In the genomic region with DNA sequence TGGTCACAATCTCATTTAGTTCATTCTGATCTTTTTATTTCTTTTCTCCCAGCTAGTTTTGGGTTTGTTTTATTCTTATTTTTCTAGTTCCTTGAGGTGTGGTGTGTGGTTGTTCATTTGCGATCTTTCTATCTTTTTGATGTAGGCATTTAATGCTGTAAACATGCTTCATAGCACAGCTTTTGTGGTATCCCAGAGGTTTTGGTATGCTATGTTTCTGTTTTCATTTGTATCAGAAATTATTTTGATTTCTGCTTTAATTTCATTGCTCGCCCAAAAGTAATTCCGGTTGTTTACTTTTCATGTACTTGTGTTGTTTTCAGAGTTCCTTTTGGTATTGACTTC, we compare ENCODE assay signal across 28 cellular contexts. TPM values are rescaled to one million over a fixed set of nuclear protein-coding genes. Genes with fewer than 3 reads are reported as not detected.
DNase-seq lines count a peak whose midpoint lies in the region; ATAC-seq lines count a peak whose summit lies in the region.
"Had no signal": no experiment of that assay in that cellular context is flagged by ENCODE, and none has a peak within 500 bp of the region (broad histone marks: within the 10 kb centered on the region; RNA-seq: fewer than 3 reads in every experiment).

No MANE protein-coding gene starts in this region.

- H3K27me3 Mint-ChIP-seq in activated T-cell treated with anti-CD3 and anti-CD28 coated beads, Interleukin-2, amount 50 U/mL, for 4 hours (ENCODE audit: low read depth), result no peaks in the 10 kb centered on the region
- no peaks in the 10 kb centered on the region for H3K27me3 Mint-ChIP-seq in activated CD4-positive, alpha-beta memory T cell treated with anti-CD3 and anti-CD28 coated beads for 36 hours
- H3K27me3 Mint-ChIP-seq in central memory CD8-positive, alpha-beta T cell, result no peaks in the 10 kb centered on the region
- no peaks in the 10 kb centered on the region for H3K27me3 Mint-ChIP-seq in stimulated activated memory B cell treated with anti-CD40 and anti-IgM and Interleukin-4, amounts not matched to agents 10 μg/mL and 1 μg/mL and 100 μg/mL, for 72 hours

- peak overlapping the region; percentile 57 for H3K27ac Mint-ChIP-seq in activated CD4-positive, alpha-beta memory T cell treated with anti-CD3 and anti-CD28 coated beads for 36 hours
- peak overlapping the region; percentile 19 for H3K27ac Mint-ChIP-seq in central memory CD8-positive, alpha-beta T cell (ENCODE audit: low read depth)
- H3K27ac Mint-ChIP-seq in stimulated activated memory B cell treated with anti-CD40 and anti-IgM and Interleukin-4, amounts not matched to agents 10 μg/mL and 1 μg/mL and 100 μg/mL, for 72 hours, result peak overlapping the region; percentile 58

- ATAC-seq in activated T-cell treated with anti-CD3 and anti-CD28 coated beads, Interleukin-2, amount 50 U/mL, for 4 hours, result peak in 1 of 2 donors; percentile 34
- ATAC-seq in central memory CD8-positive, alpha-beta T cell (replicated peaks; ENCODE audit: extremely low read depth, poor library complexity, severe bottlenecking), result no peak
- ATAC-seq in stimulated activated memory B cell treated with anti-CD40 and anti-IgM and Interleukin-4, amounts not matched to agents 10 μg/mL and 1 μg/mL and 100 μg/mL, for 72 hours, result no peak

- H3K9me3 Mint-ChIP-seq in activated T-cell treated with anti-CD3 and anti-CD28 coated beads, Interleukin-2, amount 50 U/mL, for 4 hours, result no peaks in the 10 kb centered on the region
- H3K9me3 Mint-ChIP-seq in activated CD4-positive, alpha-beta memory T cell treated with anti-CD3 and anti-CD28 coated beads for 36 hours, result peaks cover 32% of the 10 kb centered on the region
- H3K9me3 Mint-ChIP-seq in central memory CD8-positive, alpha-beta T cell, result no peaks in the 10 kb centered on the region
- H3K9me3 Mint-ChIP-seq in stimulated activated memory B cell treated with anti-CD40 and anti-IgM and Interleukin-4, amounts not matched to agents 10 μg/mL and 1 μg/mL and 100 μg/mL, for 72 hours, result peaks cover 10% of the 10 kb centered on the region

- H3K4me1 Mint-ChIP-seq in activated T-cell treated with anti-CD3 and anti-CD28 coated beads, Interleukin-2, amount 50 U/mL, for 4 hours (ENCODE audit: low read depth), result peaks cover 43% of the 10 kb centered on the region
- peaks cover 49% of the 10 kb centered on the region for H3K4me1 Mint-ChIP-seq in activated CD4-positive, alpha-beta memory T cell treated with anti-CD3 and anti-CD28 coated beads for 36 hours (ENCODE audit: low read depth)
- H3K4me1 Mint-ChIP-seq in central memory CD8-positive, alpha-beta T cell, result peaks cover 48% of the 10 kb centered on the region
- peaks cover 49% of the 10 kb centered on the region for H3K4me1 Mint-ChIP-seq in stimulated activated memory B cell treated with anti-CD40 and anti-IgM and Interleukin-4, amounts not matched to agents 10 μg/mL and 1 μg/mL and 100 μg/mL, for 72 hours

- peaks cover 27% of the 10 kb centered on the region for H3K36me3 Mint-ChIP-seq in activated T-cell treated with anti-CD3 and anti-CD28 coated beads, Interleukin-2, amount 50 U/mL, for 4 hours (ENCODE audit: insufficient read depth)
- peaks cover 30% of the 10 kb centered on the region for H3K36me3 Mint-ChIP-seq in activated CD4-positive, alpha-beta memory T cell treated with anti-CD3 and anti-CD28 coated beads for 36 hours
- H3K36me3 Mint-ChIP-seq in central memory CD8-positive, alpha-beta T cell (ENCODE audit: insufficient read depth), result peaks cover 13% of the 10 kb centered on the region
- peaks cover 40% of the 10 kb centered on the region for H3K36me3 Mint-ChIP-seq in stimulated activated memory B cell treated with anti-CD40 and anti-IgM and Interleukin-4, amounts not matched to agents 10 μg/mL and 1 μg/mL and 100 μg/mL, for 72 hours

- POLR2A ChIA-PET in activated CD4-positive, alpha-beta memory T cell treated with anti-CD3 and anti-CD28 coated beads for 36 hours (lab: Charles Lee), result no interaction called here

- CTCF ChIA-PET in activated CD4-positive, alpha-beta memory T cell treated with anti-CD3 and anti-CD28 coated beads for 36 hours (lab: Charles Lee), result interaction anchor here (1.0 kb wide), 1 partner anchor 146 kb away, joined by 3 read pairs; no protein-coding TSS in a partner anchor

- intact Hi-C loops in activated CD4-positive, alpha-beta memory T cell treated with anti-CD3 and anti-CD28 coated beads for 36 hours (cut with micrococcal nuclease), result loop anchor here (1.0 kb wide), 2 partner anchors 11 to 110 kb away; no protein-coding TSS in a partner anchor

- H3K4me3 Mint-ChIP-seq in activated T-cell treated with anti-CD3 and anti-CD28 coated beads, Interleukin-2, amount 50 U/mL, for 4 hours, result peak overlapping the region; percentile 25
- no peak overlapping the region for H3K4me3 Mint-ChIP-seq in activated CD4-positive, alpha-beta memory T cell treated with anti-CD3 and anti-CD28 coated beads for 36 hours
- peak overlapping the region; percentile 1 for H3K4me3 Mint-ChIP-seq in central memory CD8-positive, alpha-beta T cell
- H3K4me3 Mint-ChIP-seq in stimulated activated memory B cell treated with anti-CD40 and anti-IgM and Interleukin-4, amounts not matched to agents 10 μg/mL and 1 μg/mL and 100 μg/mL, for 72 hours, result no peak overlapping the region

- DNase-seq in activated T-cell treated with anti-CD3 and anti-CD28 coated beads, Interleukin-2, amount 50 U/mL, for 4 hours, result no peak
- DNase-seq in activated T-cell treated with anti-CD3 and anti-CD28 coated beads, Interleukin-2, amount 50 U/mL, for 48 hours, result no peak
- DNase-seq in activated CD4-positive, alpha-beta memory T cell treated with anti-CD3 and anti-CD28 coated beads for 36 hours, result no peak
- no peak for DNase-seq in central memory CD8-positive, alpha-beta T cell (ENCODE audit: low spot score in 2 of 2)
- no peak for DNase-seq in stimulated activated CD4-positive, alpha-beta T cell treated with anti-CD3 and anti-CD28 coated beads, Interleukin-12 subunit alpha, Interleukin-12 subunit beta, amount 100 ng/mL, for 4 hours
- DNase-seq in DMS153 (lab: John Stamatoyannopoulos, UW) (no peak), caudate nucleus (lab: John Stamatoyannopoulos, UW) (no peak)
- DNase-seq: activated CD4-positive, CD25-positive, alpha-beta regulatory T cell; activated effector memory CD4-positive, alpha-beta T cell treated with Interleukin-2 at 50 U/mL for 16 hours; dorsolateral prefrontal cortex; GM23248; head of caudate nucleus; IMR-90; kidney glomerular epithelial cell; NCI-H1092; NCI-H187; NCI-H2171 treated with DMSO at 0.1 percent for 48 hours; NCI-H524 treated with DMSO at 0.1 percent for 48 hours; NK-92 treated with Interleukin-12 subunit alpha and Interleukin-12 subunit beta, amount 100 ng/mL, for 24 hours; SHP77 treated with DMSO at 0.1 percent for 48 hours; sigmoid colon; stimulated activated CD4-positive, alpha-beta T cell treated with anti-CD3 and anti-CD28 coated beads, Interleukin-15, amount 100 ng/mL, for 24 hours; SW 1271; upper lobe of left lung had no signal

- H3K27ac ChIP-seq in caudate nucleus (ENCODE audit: low read depth, low read length), result no peak overlapping the region
- H3K27ac ChIP-seq: ascending aorta, dorsolateral prefrontal cortex, epithelial cell of prostate, GM23248, prostate gland, sigmoid colon, upper lobe of left lung had no signal

RNA-seq across cellular contexts. Expression of a gene that starts 12.6 kb away (rescaled TPM):
- total RNA-seq in activated T-cell treated with anti-CD3 and anti-CD28 coated beads, Interleukin-2, amount 50 U/mL, for 4 hours, result 10 to 100 TPM; 30.2 to 39.3 (median 31.2) TPM
- total RNA-seq in activated CD4-positive, alpha-beta memory T cell treated with anti-CD3 and anti-CD28 coated beads for 36 hours, result 10 to 100 TPM; 19.2 to 20.1 TPM

RNA-seq across cellular contexts. Expression of a gene that starts 45.0 kb away (rescaled TPM):
- under 1 TPM in 2 of 3 donors, not detected in 1; 0.16 to 0.23 TPM for total RNA-seq in activated T-cell treated with anti-CD3 and anti-CD28 coated beads, Interleukin-2, amount 50 U/mL, for 4 hours
- total RNA-seq in activated CD4-positive, alpha-beta memory T cell treated with anti-CD3 and anti-CD28 coated beads for 36 hours, result under 1 TPM; 0.17 to 0.33 TPM

Comparison
In these comparisons a context has a peak if more than half of its experiments do, and no peak if none do; other contexts are left out.
1. H3K4me3 Mint-ChIP-seq: peak in activated T-cell treated with anti-CD3 and anti-CD28 coated beads, Interleukin-2, amount 50 U/mL, for 4 hours (single experiment) and central memory CD8-positive, alpha-beta T cell (single experiment); none in activated CD4-positive, alpha-beta memory T cell treated with anti-CD3 and anti-CD28 coated beads for 36 hours (single experiment) and stimulated activated memory B cell treated with anti-CD40 and anti-IgM and Interleukin-4, amounts not matched to agents 10 μg/mL and 1 μg/mL and 100 μg/mL, for 72 hours (single experiment).
2. Peak in every context shown above with its lines, with median percentiles within 50 percentile points of each other: H3K27ac Mint-ChIP-seq.